In the genomic region with DNA sequence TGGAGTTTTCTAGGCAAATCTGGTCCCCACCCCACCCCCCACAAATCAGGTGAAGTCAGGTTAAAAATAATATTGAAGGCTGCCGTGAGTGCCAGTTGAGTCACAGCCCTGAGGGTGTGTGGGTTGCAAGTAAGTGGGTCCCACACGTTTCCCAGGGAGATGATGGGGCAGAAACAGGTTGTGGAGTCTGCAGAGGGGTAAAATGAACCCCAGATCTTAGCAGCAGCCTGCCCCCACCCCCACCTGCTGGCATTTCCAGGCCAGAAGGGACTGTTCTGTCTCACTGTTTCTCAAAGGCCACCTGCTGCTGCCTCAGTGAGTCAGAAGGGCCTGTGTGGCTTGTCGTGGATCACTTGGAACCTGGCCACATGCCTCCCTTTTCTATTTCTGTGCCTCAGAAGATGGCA, we compare ENCODE assay signal across 14 cellular contexts. TPM values are rescaled to one million over a fixed set of nuclear protein-coding genes. Genes with fewer than 3 reads are reported as not detected.
DNase-seq lines count a peak whose midpoint lies in the region; ATAC-seq and TF ChIP-seq lines count a peak whose summit lies in the region.
"Had no signal": no experiment of that assay in that cellular context is flagged by ENCODE, and none has a peak within 500 bp of the region (broad histone marks: within the 10 kb centered on the region; RNA-seq: fewer than 3 reads in every experiment).

No MANE protein-coding gene starts in this region.

- H3K27ac ChIP-seq in foreskin keratinocyte (peak overlapping the region; percentile 79), WERI-Rb-1 (no peak overlapping the region)
- H3K27ac ChIP-seq: gastrocnemius medialis, spleen, transverse colon had no signal

- peaks cover 26% of the 10 kb centered on the region for H3K4me1 ChIP-seq in foreskin keratinocyte
- H3K4me1 ChIP-seq: gastrocnemius medialis, transverse colon had no signal

- DNase-seq in activated CD4-positive, alpha-beta T cell treated with anti-CD3 and anti-CD28 coated beads for 48 hours = peak; percentile 76
- no peak for DNase-seq in activated CD4-positive, alpha-beta T cell treated with anti-CD3 and anti-CD28 coated beads, Interleukin-2, amount 50 U/mL, for 1 hour
- DNase-seq in activated CD8-positive, alpha-beta memory T cell treated with anti-CD3 and anti-CD28 coated beads for 4 hours (ENCODE audit: low read depth in 2 of 2) = peak; percentile 34 to 55
- peak; percentile 55 to 79 for DNase-seq in foreskin keratinocyte
- DNase-seq in stimulated activated CD8-positive, alpha-beta memory T cell treated with anti-CD3 and anti-CD28 coated beads, Interleukin-7, amount 100 ng/mL, for 4 hours (ENCODE audit: low read depth in 2 of 2) = peak; percentile 48 to 57
- DNase-seq in NCI-H2227 (lab: John Stamatoyannopoulos, UW; ENCODE audit: unreplicated experiment) = no peak
- DNase-seq in NCI-H146 treated with DMSO at 0.1 percent for 48 hours (lab: John Stamatoyannopoulos, UW; ENCODE audit: unreplicated experiment) = no peak
- DNase-seq in WERI-Rb-1 = no peak
- DNase-seq: gastrocnemius medialis, H7, NCI-H187 treated with DMSO at 0.1 percent for 48 hours, spleen had no signal

- no peak overlapping the region for H3K4me3 ChIP-seq in WERI-Rb-1 (ENCODE audit: low read depth, low read length)
- H3K4me3 ChIP-seq: gastrocnemius medialis, spleen, transverse colon had no signal

- H3K36me3 ChIP-seq in WERI-Rb-1 = no peaks in the 10 kb centered on the region
- H3K36me3 ChIP-seq: gastrocnemius medialis, spleen, transverse colon had no signal

- peak; percentile 90 for ATAC-seq in foreskin keratinocyte
- ATAC-seq: gastrocnemius medialis had no signal

- TF ChIP-seq CTCF in foreskin keratinocyte (conservative IDR thresholded peaks at IDR 0.05) (no peak), WERI-Rb-1 (IDR thresholded peaks at IDR 0.05; ENCODE audit: low read depth, low read length) (no peak)

- no peaks in the 10 kb centered on the region for H3K9me3 ChIP-seq in WERI-Rb-1 (ENCODE audit: severe bottlenecking)
- H3K9me3 ChIP-seq: gastrocnemius medialis, spleen, transverse colon had no signal

- H3K27me3 ChIP-seq in foreskin keratinocyte (no peaks in the 10 kb centered on the region), WERI-Rb-1 (ENCODE audit: insufficient read depth, low read depth, severe bottlenecking) (no peaks in the 10 kb centered on the region)
- H3K27me3 ChIP-seq: dorsolateral prefrontal cortex, spleen, transverse colon had no signal

RNA-seq across cellular contexts. Expression of a gene that starts 59.8 kb away (rescaled TPM):
- total RNA-seq in foreskin keratinocyte = 15.3 and 17.5 TPM in 2 replicates
- 14.3 and 18.1 TPM in 2 replicates for polyA plus RNA-seq in foreskin keratinocyte

Comparison
In these comparisons a context has a peak if more than half of its experiments do, and no peak if none do; other contexts are left out.
1. DNase-seq: peak in activated CD4-positive, alpha-beta T cell treated with anti-CD3 and anti-CD28 coated beads for 48 hours (single experiment), activated CD8-positive, alpha-beta memory T cell treated with anti-CD3 and anti-CD28 coated beads for 4 hours (2 of 2), foreskin keratinocyte (2 of 2) and stimulated activated CD8-positive, alpha-beta memory T cell treated with anti-CD3 and anti-CD28 coated beads, Interleukin-7, amount 100 ng/mL, for 4 hours (2 of 2); none in activated CD4-positive, alpha-beta T cell treated with anti-CD3 and anti-CD28 coated beads, Interleukin-2, amount 50 U/mL, for 1 hour (single experiment), NCI-H2227 (single experiment), NCI-H146 treated with DMSO at 0.1 percent for 48 hours (single experiment) and WERI-Rb-1 (single experiment).